Comparison of ENCODE assay signal across 23 cellular contexts in the genomic region with DNA sequence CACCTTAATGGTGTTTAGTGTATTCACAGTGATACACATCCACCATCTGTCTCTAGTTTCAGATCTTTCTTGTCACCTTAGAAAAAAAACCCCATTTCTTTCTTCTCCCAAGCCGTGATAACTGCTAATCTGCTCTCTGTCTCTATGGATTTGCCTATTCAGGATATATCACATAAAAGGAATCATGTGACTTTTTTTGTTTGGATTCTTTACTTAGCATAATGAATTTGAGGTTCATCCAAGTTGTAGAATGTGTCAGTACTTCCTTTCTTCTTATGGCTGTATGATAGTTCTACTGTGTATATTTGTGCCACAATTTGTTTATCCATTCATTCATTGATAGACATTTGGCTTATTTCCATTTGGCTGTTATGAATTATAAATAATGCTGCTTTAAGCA. TPM values are rescaled to one million over a fixed set of nuclear protein-coding genes. Genes with fewer than 3 reads are reported as not detected.
DNase-seq lines count a peak whose midpoint lies in the region; ATAC-seq, FAIRE-seq and TF ChIP-seq lines count a peak whose summit lies in the region.
"Had no signal": no experiment of that assay in that cellular context is flagged by ENCODE, and none has a peak within 500 bp of the region (broad histone marks: within the 10 kb centered on the region; RNA-seq: fewer than 3 reads in every experiment).

No MANE protein-coding gene starts in this region.

- no peak overlapping the region for H3K4me3 Mint-ChIP-seq in chondrocyte (ENCODE audit: unreplicated experiment)
- H3K4me3 Mint-ChIP-seq in activated CD4-positive, alpha-beta T cell treated with anti-CD3 and anti-CD28 coated beads for 36 hours, result no peak overlapping the region
- H3K4me3 Mint-ChIP-seq: activated CD4-positive, alpha-beta memory T cell treated with anti-CD3 and anti-CD28 coated beads for 36 hours; activated naive CD8-positive, alpha-beta T cell treated with anti-CD3 and anti-CD28 coated beads for 36 hours; IgD-negative memory B cell; neural crest cell; stimulated activated naive CD8-positive, alpha-beta T cell treated with anti-CD3 and anti-CD28 coated beads, Interleukin-15, amount 100 ng/mL, for 72 hours had no signal

- H3K9me3 Mint-ChIP-seq in chondrocyte (ENCODE audit: low read depth), result no peaks in the 10 kb centered on the region
- no peaks in the 10 kb centered on the region for H3K9me3 Mint-ChIP-seq in activated CD4-positive, alpha-beta T cell treated with anti-CD3 and anti-CD28 coated beads for 36 hours (ENCODE audit: low read depth)
- H3K9me3 Mint-ChIP-seq: activated CD4-positive, alpha-beta memory T cell treated with anti-CD3 and anti-CD28 coated beads for 36 hours; activated naive CD8-positive, alpha-beta T cell treated with anti-CD3 and anti-CD28 coated beads for 36 hours; activated T-helper 2 cell treated with anti-CD3 and anti-CD28 coated beads, Interferon-gamma antibody, Interleukin-2, Interleukin-4, amounts not matched to agents 10 μg/mL and 5 μg/mL and 100 μg/mL, durations not matched to agents 14 hours and 24 hours and 36 hours; IgD-negative memory B cell; neural crest cell; stimulated activated naive CD8-positive, alpha-beta T cell treated with anti-CD3 and anti-CD28 coated beads, Interleukin-15, amount 100 ng/mL, for 72 hours had no signal

- H3K79me2 ChIP-seq in HepG2 (ENCODE audit: insufficient read depth, low read length), result peaks cover 5% of the 10 kb centered on the region
- peaks cover 3% of the 10 kb centered on the region; the same call in 1 of the 2 replicates for H3K79me2 ChIP-seq in OCI-LY7 (ENCODE audit: insufficient read depth, low read depth, low read length)

- H3K9ac ChIP-seq in HepG2 (ENCODE audit: insufficient read depth, low read depth, low read length), result no peak overlapping the region

- H4K20me1 ChIP-seq in HepG2 (ENCODE audit: insufficient read depth, low read length) (no peaks in the 10 kb centered on the region), OCI-LY7 (ENCODE audit: insufficient read depth, low read length) (no peaks in the 10 kb centered on the region)

- H3K4me3 ChIP-seq in HepG2 (replicated peaks in 1 of 3; ENCODE audit: insufficient read depth in 1 of 3, low read depth in 2 of 3, low read length in 3 of 3), result no peak overlapping the region
- H3K4me3 ChIP-seq in right lobe of liver, result no peak overlapping the region
- H3K4me3 ChIP-seq in OCI-LY7 (ENCODE audit: low read depth, low read length, poor library complexity, severe bottlenecking), result no peak overlapping the region
- H3K4me3 ChIP-seq: heart left ventricle, tibial nerve had no signal

- peaks cover 24 to 82% of the 10 kb centered on the region in 2 experiments for H3K36me3 ChIP-seq in HepG2 (replicated peaks in 1 of 2; ENCODE audit: control insufficient read depth in 1 of 2, insufficient read depth in 2 of 2, low read length in 2 of 2)
- peaks cover 0 to 35% (median 9%) of the 10 kb centered on the region in 4 donors for H3K36me3 ChIP-seq in right lobe of liver
- peaks cover 86% of the 10 kb centered on the region for H3K36me3 ChIP-seq in OCI-LY7 (ENCODE audit: insufficient read depth, low read length)

- TF ChIP-seq EP300 in HepG2 (IDR thresholded peaks at IDR 0.05; ENCODE audit: low read depth in 2 of 2, low read length in 2 of 2), result no peak
- no peak for TF ChIP-seq EP300 in HepG2 (CRISPR knock-in tag; IDR thresholded peaks at IDR 0.05; ENCODE audit: borderline replicate concordance)

- H3K27ac ChIP-seq in HepG2 (ENCODE audit: extremely low read length, insufficient read depth, low read length) (no peak overlapping the region), right lobe of liver (no peak overlapping the region), substantia nigra (ENCODE audit: low read depth, low read length, poor library complexity, severe bottlenecking) (peak overlapping the region; percentile 30), OCI-LY7 (ENCODE audit: low read depth, low read length, poor library complexity, severe bottlenecking) (no peak overlapping the region)
- H3K27ac ChIP-seq: C4-2B, tibial nerve had no signal

- TF ChIP-seq POLR2A in HepG2 (IDR thresholded peaks at IDR 0.05; ENCODE audit: insufficient read depth in 1 of 2, low read depth in 2 of 2, low read length in 2 of 2) (no peak), right lobe of liver (IDR thresholded peaks at IDR 0.05) (no peak)

- H3K9me3 ChIP-seq in HepG2 (ENCODE audit: low read length) (no peaks in the 10 kb centered on the region), right lobe of liver (no peaks in the 10 kb centered on the region), OCI-LY7 (ENCODE audit: low read length) (no peaks in the 10 kb centered on the region)
- H3K9me3 ChIP-seq: heart left ventricle, tibial nerve had no signal

- BruUV-seq in HepG2 (replicated peaks; lab: Mats Ljungman, UMichigan) (no TSS peak), OCI-LY7 (replicated peaks; lab: Mats Ljungman, UMichigan) (no TSS peak)

- peak overlapping the region; percentile 46 for H3K27ac Mint-ChIP-seq in chondrocyte (ENCODE audit: unreplicated experiment)
- no peak overlapping the region for H3K27ac Mint-ChIP-seq in activated CD4-positive, alpha-beta T cell treated with anti-CD3 and anti-CD28 coated beads for 36 hours
- H3K27ac Mint-ChIP-seq: activated CD4-positive, alpha-beta memory T cell treated with anti-CD3 and anti-CD28 coated beads for 36 hours; activated naive CD8-positive, alpha-beta T cell treated with anti-CD3 and anti-CD28 coated beads for 36 hours; activated T-helper 2 cell treated with anti-CD3 and anti-CD28 coated beads, Interferon-gamma antibody, Interleukin-2, Interleukin-4, amounts not matched to agents 10 μg/mL and 5 μg/mL and 100 μg/mL, durations not matched to agents 14 hours and 24 hours and 36 hours; IgD-negative memory B cell; stimulated activated naive CD8-positive, alpha-beta T cell treated with anti-CD3 and anti-CD28 coated beads, Interleukin-15, amount 100 ng/mL, for 72 hours had no signal

- H3K4me1 ChIP-seq in HepG2 (ENCODE audit: insufficient read depth, low read length) (peaks cover 34% of the 10 kb centered on the region), right lobe of liver (peaks cover 0 to 39% (median 2%) of the 10 kb centered on the region in 4 donors), OCI-LY7 (ENCODE audit: insufficient read depth, low read length, poor library complexity, severe bottlenecking) (peaks cover 19% of the 10 kb centered on the region)

- intact Hi-C loops in HepG2 (cut with micrococcal nuclease; ENCODE audit: unreplicated experiment) (loop anchor here (5.0 kb wide), 1 partner anchor 108 kb away; no protein-coding TSS in a partner anchor), right lobe of liver (cut with DNase I) (no loop called here), OCI-LY7 (cut with micrococcal nuclease; ENCODE audit: unreplicated experiment) (no loop called here)
- intact Hi-C loops in activated CD4-positive, alpha-beta T cell treated with anti-CD3 and anti-CD28 coated beads for 36 hours (cut with DNase I, micrococcal nuclease), result no loop called here

- H3K27me3 ChIP-seq in HepG2 (ENCODE audit: control insufficient read depth in 1 of 2, insufficient read depth in 2 of 2, low read length in 2 of 2), result no peaks in the 10 kb centered on the region
- H3K27me3 ChIP-seq in right lobe of liver, result no peaks in the 10 kb centered on the region
- H3K27me3 ChIP-seq: heart left ventricle, tibial nerve had no signal

- H3K4me1 Mint-ChIP-seq in chondrocyte (ENCODE audit: low read depth), result peaks cover 19% of the 10 kb centered on the region
- peaks cover 13% of the 10 kb centered on the region for H3K4me1 Mint-ChIP-seq in activated CD4-positive, alpha-beta T cell treated with anti-CD3 and anti-CD28 coated beads for 36 hours
- H3K4me1 Mint-ChIP-seq: neural crest cell had no signal

- H2AFZ ChIP-seq in HepG2 (ENCODE audit: low read length) (no peak overlapping the region), OCI-LY7 (ENCODE audit: low read length) (no peak overlapping the region)

- DNase-seq in HepG2 (ENCODE audit: low spot score), result no peak
- DNase-seq in right lobe of liver, result no peak
- DNase-seq in NCI-H526 treated with DMSO at 0.1 percent for 48 hours (lab: John Stamatoyannopoulos, UW), result peak; percentile 43
- DNase-seq in chondrocyte (ENCODE audit: low spot score), result no peak
- DNase-seq in substantia nigra (lab: John Stamatoyannopoulos, UW), result no peak
- DNase-seq in OCI-LY7 (ENCODE audit: low spot score), result no peak
- no peak for DNase-seq in activated CD4-positive, alpha-beta T cell treated with anti-CD3 and anti-CD28 coated beads for 36 hours
- DNase-seq: activated CD4-positive, alpha-beta memory T cell treated with anti-CD3 and anti-CD28 coated beads for 36 hours; activated CD8-positive, alpha-beta memory T cell treated with anti-CD3 and anti-CD28 coated beads, Interleukin-2, amount 50 U/mL, for 48 hours; activated naive CD8-positive, alpha-beta T cell treated with anti-CD3 and anti-CD28 coated beads for 36 hours; cerebellar nuclear complex; DMS 273 treated with DMSO at 0.1 percent for 48 hours; heart left ventricle; NCI-H774; Right ventricle myocardium superior; stimulated activated naive CD8-positive, alpha-beta T cell treated with anti-CD3 and anti-CD28 coated beads, Interleukin-15, amount 100 ng/mL, for 72 hours; T-helper 9 cell had no signal

- CTCF ChIA-PET in HepG2 (lab: Yijun Ruan, JAX; ENCODE audit: low intra/inter-chr PET ratio, low total read pairs) (no interaction called here), OCI-LY7 (lab: Charles Lee; ENCODE audit: unreplicated experiment) (no interaction called here)
- CTCF ChIA-PET in activated CD4-positive, alpha-beta T cell treated with anti-CD3 and anti-CD28 coated beads for 36 hours (lab: Charles Lee), result no interaction called here

- in situ Hi-C loops in HepG2 (cut with HindIII; ENCODE audit: extremely low pct_ligation_motif_present, low pct_unique_long_range_greater_than_20kb), result no loop called here

- no peaks in the 10 kb centered on the region for H3K27me3 Mint-ChIP-seq in chondrocyte (ENCODE audit: low read depth)
- no peaks in the 10 kb centered on the region for H3K27me3 Mint-ChIP-seq in activated CD4-positive, alpha-beta T cell treated with anti-CD3 and anti-CD28 coated beads for 36 hours
- H3K27me3 Mint-ChIP-seq: activated CD4-positive, alpha-beta memory T cell treated with anti-CD3 and anti-CD28 coated beads for 36 hours; activated naive CD8-positive, alpha-beta T cell treated with anti-CD3 and anti-CD28 coated beads for 36 hours; IgD-negative memory B cell; stimulated activated naive CD8-positive, alpha-beta T cell treated with anti-CD3 and anti-CD28 coated beads, Interleukin-15, amount 100 ng/mL, for 72 hours had no signal

- no peaks in the 10 kb centered on the region for H3K9me2 ChIP-seq in OCI-LY7 (ENCODE audit: insufficient read depth, low read length)

- TF ChIP-seq CTCF in HepG2 (CRISPR knock-in tag; IDR thresholded peaks at IDR 0.05) (no peak), right lobe of liver (IDR thresholded peaks at IDR 0.05) (no peak), chondrocyte (IDR thresholded peaks at IDR 0.05) (no peak), OCI-LY7 (conservative IDR thresholded peaks at IDR 0.05; ENCODE audit: low read length) (no peak)

- POLR2A ChIA-PET in HepG2 (lab: Yijun Ruan, JAX), result no interaction called here
- POLR2A ChIA-PET in OCI-LY7 (lab: Charles Lee), result no interaction called here
- POLR2A ChIA-PET in activated CD4-positive, alpha-beta T cell treated with anti-CD3 and anti-CD28 coated beads for 36 hours (lab: Charles Lee), result no interaction called here

- FAIRE-seq in HepG2 (lab: Jason Lieb, UNC), result no peak

- ATAC-seq in HepG2, result no peak
- no peak for ATAC-seq in right lobe of liver
- ATAC-seq in GM21381 (IDR thresholded peaks at IDR 0.05; ENCODE audit: unreplicated experiment), result no peak
- ATAC-seq in activated CD4-positive, alpha-beta T cell treated with anti-CD3 and anti-CD28 coated beads for 36 hours, result no peak
- ATAC-seq: heart left ventricle; stimulated activated naive CD8-positive, alpha-beta T cell treated with anti-CD3 and anti-CD28 coated beads, Interleukin-15, amount 100 ng/mL, for 72 hours had no signal

- WGBS in HepG2 (ENCODE audit: low lambda C conversion rate), result 100% methylated on average over 1 of the region's 1 CpG
- 53% methylated on average over 1 of the region's 1 CpG for WGBS in right lobe of liver (ENCODE audit: insufficient coverage, low coverage, low lambda C conversion rate, missing lambda C conversion rate)

- H3K36me3 Mint-ChIP-seq in chondrocyte (ENCODE audit: low read depth), result peaks cover 53% of the 10 kb centered on the region
- H3K36me3 Mint-ChIP-seq in activated CD4-positive, alpha-beta T cell treated with anti-CD3 and anti-CD28 coated beads for 36 hours (ENCODE audit: low read depth), result peaks cover 21% of the 10 kb centered on the region

- TF ChIP-seq RAD21 in HepG2 (CRISPR knock-in tag; IDR thresholded peaks at IDR 0.05), result no peak

- no peak overlapping the region for H3K4me2 ChIP-seq in HepG2 (ENCODE audit: low read depth, low read length)
- no peak overlapping the region for H3K4me2 ChIP-seq in OCI-LY7 (ENCODE audit: low read length)

RNA-seq across cellular contexts. Expression of a gene that starts 57.1 kb away (rescaled TPM):
- total RNA-seq in HepG2 (2016; rRNA removed; fragmentation: Illumina TruSeq; extraction: Trizol) (112 and 162 TPM in 2 replicates), right lobe of liver (10 to 100 TPM; 32.8 to 71.4 (median 44.1) TPM), chondrocyte (58.2 to 96.9 TPM (median 84.8 TPM) in 3 replicates), OCI-LY7 (2022) (32.2 and 36.8 TPM in 2 replicates)
- total RNA-seq in HepG2 (2016; cell fraction: cytosol; rRNA removed; fragmentation: Illumina TruSeq; extraction: Trizol; ENCODE audit: low read depth), result 73.1 and 80.6 TPM in 2 replicates
- 111 and 151 TPM in 2 replicates for total RNA-seq in HepG2 (2016; cell fraction: insoluble cytoplasmic fraction; rRNA removed; fragmentation: Illumina TruSeq; extraction: Trizol)
- total RNA-seq in HepG2 (2016; cell fraction: membrane; rRNA removed; fragmentation: Illumina TruSeq; extraction: Trizol), result 75.4 and 81.7 TPM in 2 replicates
- 124 and 131 TPM in 2 replicates for total RNA-seq in HepG2 (2016; cell fraction: nucleus; rRNA removed; fragmentation: Illumina TruSeq; extraction: Trizol)
- polyA plus RNA-seq in HepG2 (2011; rRNA removed), result 17.4 and 20.5 TPM in 2 replicates
- 7.4 and 12.7 TPM in 2 replicates for polyA plus RNA-seq in HepG2 (2011; cell fraction: cytosol; rRNA removed)
- polyA plus RNA-seq in HepG2 (2011; cell fraction: nucleus; rRNA removed), result 12.2 and 17.3 TPM in 2 replicates
- polyA plus RNA-seq in HepG2 (2012), result 44.6 and 45.2 TPM in 2 replicates
- 5.3 and 6.3 TPM in 2 replicates for polyA plus RNA-seq in HepG2 (2016; cell fraction: cytosol; fragmentation: Illumina TruSeq; extraction: Trizol; ENCODE audit: low read depth)
- polyA plus RNA-seq in HepG2 (2016; cell fraction: insoluble cytoplasmic fraction; fragmentation: Illumina TruSeq; extraction: Trizol; ENCODE audit: low read depth), result 65.3 and 70.7 TPM in 2 replicates
- 15.2 and 15.3 TPM in 2 replicates for polyA plus RNA-seq in HepG2 (2016; cell fraction: membrane; fragmentation: Illumina TruSeq; extraction: Trizol; ENCODE audit: low read depth)
- 55.0 and 61.2 TPM in 2 replicates for polyA plus RNA-seq in HepG2 (2016; cell fraction: nucleus; fragmentation: Illumina TruSeq; extraction: Trizol; ENCODE audit: insufficient read depth, low read depth)
- 30.6 and 37.6 TPM in 2 replicates for polyA minus RNA-seq in HepG2 (2011; rRNA and poly(A)+ RNA removed; ENCODE audit: low replicate concordance)
- 38.7 and 40.1 TPM in 2 replicates for polyA minus RNA-seq in HepG2 (2011; cell fraction: cytosol; rRNA and poly(A)+ RNA removed)
- polyA minus RNA-seq in HepG2 (2011; cell fraction: nucleus; rRNA and poly(A)+ RNA removed), result 79.4 and 86.2 TPM in 2 replicates
- total RNA-seq in OCI-LY7 (2014; rRNA removed; shearing (Covaris generic)), result 19.3 and 26.1 TPM in 2 replicates
- total RNA-seq in activated CD4-positive, alpha-beta T cell treated with anti-CD3 and anti-CD28 coated beads for 36 hours, result 10 to 100 TPM; 41.4 to 43.5 TPM
